In genomic region chr15:89827821-89828220, GRCh38 we compare ENCODE assay signal across 14 cellular contexts. TPM values are rescaled to one million over a fixed set of nuclear protein-coding genes. Genes with fewer than 3 reads are reported as not detected.
DNase-seq lines count a peak whose midpoint lies in the region; ATAC-seq and TF ChIP-seq lines count a peak whose summit lies in the region.
"Had no signal": no experiment of that assay in that cellular context is flagged by ENCODE, and none has a peak within 500 bp of the region (broad histone marks: within the 10 kb centered on the region; RNA-seq: fewer than 3 reads in every experiment).

No MANE protein-coding gene starts in this region.

- H3K9me3 ChIP-seq in lower lobe of right lung = no peaks in the 10 kb centered on the region
- no peaks in the 10 kb centered on the region for H3K9me3 ChIP-seq in stomach
- H3K9me3 ChIP-seq: BLaER1 treated with 17β-estradiol and CSF1 and Interleukin-3, amounts not matched to agents 10 nM and 100 nM; ovary had no signal

- intact Hi-C loops in lower lobe of right lung (cut with DNase I) (no loop called here), stomach (cut with DNase I; ENCODE audit: low total_unique reads) (no loop called here)

- TF ChIP-seq POLR2A in stomach (IDR thresholded peaks at IDR 0.05) = no peak

- 59 to 84% (median 65%) methylated on average over 4 to 5 of the region's 5 CpGs for WGBS in stomach, 5 donors

- H3K4me1 ChIP-seq in lower lobe of right lung (peaks cover 35% of the 10 kb centered on the region), stomach (peaks cover 13 to 35% (median 20%) of the 10 kb centered on the region in 4 donors)

- H3K36me3 ChIP-seq in lower lobe of right lung (peaks cover 5% of the 10 kb centered on the region), stomach (peaks cover 2 to 19% (median 16%) of the 10 kb centered on the region in 4 donors)
- H3K36me3 ChIP-seq: ovary had no signal

- no peak for TF ChIP-seq EP300 in stomach (IDR thresholded peaks at IDR 0.05)

- no peak for DNase-seq in HL-60 (ENCODE audit: low read depth in 1 of 2, low spot score in 1 of 2)
- peak; percentile 1 for DNase-seq in epidermal melanocyte (ENCODE audit: insufficient read length, low spot score)
- DNase-seq in lower lobe of right lung = no peak
- peak; percentile 55 for DNase-seq in stomach
- DNase-seq in amniotic stem cell (lab: John Stamatoyannopoulos, UW) = no peak
- DNase-seq in NCI-H2171 (lab: John Stamatoyannopoulos, UW) = no peak
- no peak for DNase-seq in mucosa of gallbladder (ENCODE audit: low spot score)
- DNase-seq: activated CD4-positive, alpha-beta T cell treated with anti-CD3 and anti-CD28 coated beads for 48 hours; stimulated activated CD4-positive, alpha-beta T cell treated with anti-CD3 and anti-CD28 coated beads, Interleukin-1b, Interleukin-23, amount 100 ng/mL, for 48 hours; SW 1271 had no signal

- H3K27ac ChIP-seq in HL-60 (replicated peaks) = peak overlapping the region; percentile 64
- H3K27ac ChIP-seq in lower lobe of right lung = peak overlapping the region; percentile 41
- H3K27ac ChIP-seq in stomach = peak overlapping the region in 4 of 5 donors; percentile 22 to 67 (median 60)

- no peak for TF ChIP-seq CTCF in HL-60 (IDR thresholded peaks at IDR 0.05; ENCODE audit: insufficient read depth, low read length)
- TF ChIP-seq CTCF in lower lobe of right lung (IDR thresholded peaks at IDR 0.05) = no peak
- no peak for TF ChIP-seq CTCF in stomach (IDR thresholded peaks at IDR 0.05)

- H3K27me3 ChIP-seq in HL-60 (ENCODE audit: insufficient read depth, poor library complexity, severe bottlenecking) (no peaks in the 10 kb centered on the region), lower lobe of right lung (ENCODE audit: low read depth) (no peaks in the 10 kb centered on the region), stomach (peaks cover 0 to under 1% (median 0%) of the 10 kb centered on the region in 3 donors)
- H3K27me3 ChIP-seq: ovary had no signal

- H3K4me3 ChIP-seq in HL-60 (replicated peaks; ENCODE audit: insufficient read depth, low read length) (no peak overlapping the region), lower lobe of right lung (no peak overlapping the region), stomach (no peak overlapping the region)
- H3K4me3 ChIP-seq: BLaER1 treated with 17β-estradiol and CSF1 and Interleukin-3, amounts not matched to agents 10 nM and 100 nM; GM23338; ovary had no signal

- ATAC-seq in lower lobe of right lung = peak; percentile 2 to 7
- ATAC-seq in GM18519 (IDR thresholded peaks at IDR 0.05; ENCODE audit: low FRiP score, unreplicated experiment) = no peak

RNA-seq across cellular contexts. Expression of gene ANPEP, which starts 13.2 kb away (rescaled TPM):
- total RNA-seq in lower lobe of right lung (104 TPM), stomach (10 to 100 TPM in 2 of 5 donors, 1 to 10 TPM in 2, under 1 TPM in 1; 0.89 to 41.7 (median 5.2) TPM), mucosa of gallbladder (1,600 TPM)
- 1 to 10 TPM; 1.9 to 7.2 (median 5.7) TPM for polyA plus RNA-seq in stomach

RNA-seq across cellular contexts. Expression of gene MESP2, which starts 51.7 kb away (rescaled TPM):
- total RNA-seq in lower lobe of right lung = not detected
- not detected for total RNA-seq in stomach
- polyA plus RNA-seq in stomach = under 1 TPM in 2 of 3 donors, not detected in 1; 0.43 to 0.56 TPM
- 0.75 TPM for total RNA-seq in mucosa of gallbladder
- total RNA-seq: ovary had no signal

Comparison
In these comparisons a context has a peak if more than half of its experiments do, and no peak if none do; other contexts are left out.
1. DNase-seq: peak in epidermal melanocyte (single experiment) and stomach (single experiment); none in HL-60 (0 of 2), lower lobe of right lung (single experiment), amniotic stem cell (single experiment), NCI-H2171 (single experiment) and mucosa of gallbladder (single experiment).
2. RNA of gene ANPEP, which starts 13.2 kb away (total RNA-seq): 1,600 TPM in mucosa of gallbladder (single experiment); 104 TPM in lower lobe of right lung (single experiment) and 0.89 to 41.7 TPM in stomach; every median in the first group is over 10 times any median in the second.
3. Peak in every context shown above with its lines, with median percentiles within 50 percentile points of each other: H3K27ac ChIP-seq.